ENCODE assay signal across 8 cellular contexts in the genomic region with DNA sequence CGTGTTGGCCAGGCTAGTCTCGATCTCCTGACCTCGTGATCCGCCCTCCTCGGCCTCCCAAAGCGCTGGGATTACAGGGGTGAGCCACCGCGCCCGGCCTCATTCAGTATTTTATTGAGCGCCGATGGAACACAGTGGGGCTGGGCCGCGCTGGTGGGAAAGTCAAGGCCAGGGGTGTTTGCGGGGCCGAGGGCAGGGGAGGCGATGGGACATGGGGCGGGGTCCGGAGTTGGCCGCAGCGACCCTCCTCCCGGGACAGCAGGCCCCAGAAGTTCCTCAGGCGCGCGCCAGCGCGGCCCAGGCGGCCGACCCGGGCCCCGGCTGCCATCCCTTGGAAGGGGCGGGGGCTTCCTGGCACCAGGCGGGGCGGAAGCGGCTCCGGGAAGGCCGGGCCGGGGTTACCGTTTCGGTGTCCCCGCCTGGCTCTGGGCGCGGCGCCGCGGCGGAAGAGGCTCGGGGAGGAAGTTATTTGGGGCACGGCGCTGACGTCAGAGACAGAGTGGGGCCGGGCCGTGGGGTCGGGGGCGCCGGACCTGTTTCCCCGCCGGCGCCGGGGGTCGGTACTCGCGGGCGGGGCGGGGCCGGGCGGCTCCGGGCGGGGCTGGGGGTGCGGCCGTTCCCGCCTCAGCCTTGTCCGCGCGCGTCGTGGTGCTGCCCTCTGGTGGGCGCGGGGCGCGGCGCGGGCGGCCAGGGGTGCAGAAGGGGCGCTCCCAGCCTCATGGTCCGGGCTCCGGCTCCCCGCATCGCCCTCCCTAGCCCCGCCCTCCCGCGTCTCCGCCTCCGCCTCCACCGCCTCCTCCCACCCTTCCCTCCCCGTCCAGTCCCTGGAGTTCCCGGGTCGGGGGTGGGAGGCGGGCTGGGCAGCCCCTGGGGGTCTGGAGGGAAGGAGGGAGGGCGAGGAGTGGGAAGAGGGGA. TPM values are rescaled to one million over a fixed set of nuclear protein-coding genes. Genes with fewer than 3 reads are reported as not detected.
DNase-seq lines count a peak whose midpoint lies in the region; TF ChIP-seq lines count a peak whose summit lies in the region.

No MANE protein-coding gene starts in this region.

- H3K9ac ChIP-seq in H9 (ENCODE audit: extremely low read depth, insufficient read length, low read length) (no peak overlapping the region), parathyroid adenoma (peak overlapping the region; percentile 49)

- no peak for TF ChIP-seq POLR2A in tibial nerve (IDR thresholded peaks at IDR 0.05)

- peak overlapping the region; percentile 63 for H3K18ac ChIP-seq in H9 (ENCODE audit: insufficient read length, low read depth, low read length)

- H3K56ac ChIP-seq in H9 (ENCODE audit: insufficient read length, low read depth, low read length): no peak overlapping the region

- H3K23me2 ChIP-seq in H9 (ENCODE audit: insufficient read length, low read depth, low read length, poor library complexity, severe bottlenecking): no peaks in the 10 kb centered on the region

- H3K36me3 ChIP-seq in MG63: no peaks in the 10 kb centered on the region
- no peaks in the 10 kb centered on the region for H3K36me3 ChIP-seq in SJSA1
- H3K36me3 ChIP-seq in parathyroid adenoma (ENCODE audit: control insufficient read depth, insufficient read depth, low read length): no peaks in the 10 kb centered on the region
- H3K36me3 ChIP-seq in tibial nerve: no peaks in the 10 kb centered on the region

- no peaks in the 10 kb centered on the region for H3K79me2 ChIP-seq in H9 (ENCODE audit: insufficient read depth, low read length)
- no peaks in the 10 kb centered on the region for H3K79me2 ChIP-seq in parathyroid adenoma

- WGBS in H9 (ENCODE audit: extremely low coverage, insufficient read length, low lambda C conversion rate): no CpG with 5 or more reads among the region's 99 CpGs
- WGBS in tibial nerve, 2 donors: 4 to 7% methylated on average over 33 to 56 of the region's 99 CpGs

- H3K9me3 ChIP-seq in H9 (ENCODE audit: control insufficient read depth, low read depth, low read length): no peaks in the 10 kb centered on the region
- no peaks in the 10 kb centered on the region for H3K9me3 ChIP-seq in MG63
- H3K9me3 ChIP-seq in SJSA1 (replicated peaks): no peaks in the 10 kb centered on the region
- H3K9me3 ChIP-seq in parathyroid adenoma (ENCODE audit: control insufficient read depth, low read length): no peaks in the 10 kb centered on the region
- H3K9me3 ChIP-seq in tibial nerve: no peaks in the 10 kb centered on the region

- H3K79me1 ChIP-seq in H9 (ENCODE audit: insufficient read depth, low read depth, low read length, poor library complexity, severe bottlenecking): no peaks in the 10 kb centered on the region

- H3K36me3 Mint-ChIP-seq in H9 (ENCODE audit: insufficient read depth in 1 of 3, low read depth in 3 of 3): no peaks in the 10 kb centered on the region
- H3K36me3 Mint-ChIP-seq in activated naive CD4-positive, alpha-beta T cell treated with anti-CD3 and anti-CD28 coated beads, Interleukin-2, amount 10 ng/mL, durations not matched to agents 7 days and 5 days: no peaks in the 10 kb centered on the region

- no peak overlapping the region for H2BK15ac ChIP-seq in H9 (ENCODE audit: low read depth, low read length)

- no peak overlapping the region for H4K5ac ChIP-seq in H9 (ENCODE audit: insufficient read length, low read depth, low read length)

- H3K23ac ChIP-seq in H9 (ENCODE audit: insufficient read length, low read depth, low read length): no peak overlapping the region

- H3K27me3 ChIP-seq in H9 (ENCODE audit: insufficient read depth, low read length) (no peaks in the 10 kb centered on the region), MG63 (no peaks in the 10 kb centered on the region), SJSA1 (replicated peaks) (peaks cover 16% of the 10 kb centered on the region), parathyroid adenoma (ENCODE audit: control insufficient read depth, insufficient read depth, low read length) (no peaks in the 10 kb centered on the region), tibial nerve (peaks cover 0 to 9% of the 10 kb centered on the region in 2 donors)

- peak overlapping the region; percentile 79 to 89 for H3K4me3 Mint-ChIP-seq in H9
- peak overlapping the region; percentile 76 for H3K4me3 Mint-ChIP-seq in activated naive CD4-positive, alpha-beta T cell treated with anti-CD3 and anti-CD28 coated beads, Interleukin-2, amount 10 ng/mL, durations not matched to agents 7 days and 5 days

- H3K27ac ChIP-seq in H9 (ENCODE audit: insufficient read length, low read depth, low read length) (no peak overlapping the region), SJSA1 (peak overlapping the region; percentile 49), parathyroid adenoma (peak overlapping the region; percentile 87), tibial nerve (peak overlapping the region; percentile 44 to 91 (median 84))

- no peak overlapping the region for H3K4ac ChIP-seq in H9 (ENCODE audit: low read depth, low read length)

- DNase-seq in GM03348 (ENCODE audit: low spot score) (peak; percentile 96), H9 (peak; percentile 92), MG63 (peak; percentile 93), SJSA1 (ENCODE audit: low read depth in 1 of 2, low spot score in 2 of 2) (peak; percentile 78 to 91), head of caudate nucleus (peak in 40 of 42 donors; percentile 40 to 87 (median 72)), tibial nerve (ENCODE audit: low spot score in 2 of 2) (peak; percentile 51 to 53)
- peak; percentile 93 for DNase-seq in activated naive CD4-positive, alpha-beta T cell treated with anti-CD3 and anti-CD28 coated beads, Interleukin-2, amount 10 ng/mL, durations not matched to agents 7 days and 5 days

- no peak overlapping the region for H2AFZ ChIP-seq in H9 (ENCODE audit: low read length)
- H2AFZ ChIP-seq in parathyroid adenoma: peak overlapping the region; percentile 98

- H2BK120ac ChIP-seq in H9 (ENCODE audit: low read depth, low read length, poor library complexity, severe bottlenecking): no peak overlapping the region

- H3K4me2 ChIP-seq in H9 (ENCODE audit: insufficient read depth, insufficient read length, low read length): peak overlapping the region; percentile 28
- H3K4me2 ChIP-seq in parathyroid adenoma (ENCODE audit: low read length): peak overlapping the region; percentile 57

- peak overlapping the region; percentile 83; the same call in 1 of the 2 replicates for H3K14ac ChIP-seq in H9 (ENCODE audit: insufficient read depth, low read length)

- H3K4me3 ChIP-seq in MG63 (peak overlapping the region; percentile 66), SJSA1 (peak overlapping the region; percentile 53), parathyroid adenoma (ENCODE audit: low read depth, low read length) (peak overlapping the region; percentile 51), tibial nerve (peak overlapping the region; percentile 62 to 83 (median 66))

- no peak overlapping the region for H3T11ph ChIP-seq in H9 (ENCODE audit: low read length)

- no peak overlapping the region for H2BK5ac ChIP-seq in H9 (ENCODE audit: insufficient read length, low read length)

- no peak overlapping the region for H2AK5ac ChIP-seq in H9 (ENCODE audit: insufficient read length, low read length)

- H4K20me1 ChIP-seq in H9 (ENCODE audit: control insufficient read depth, insufficient read depth, insufficient read length): no peaks in the 10 kb centered on the region

- H3K4me1 ChIP-seq in H9 (ENCODE audit: insufficient read depth, low read length) (no peaks in the 10 kb centered on the region; the same call in 1 of the 2 replicates), SJSA1 (replicated peaks) (peaks cover 15% of the 10 kb centered on the region; the same call in 1 of the 2 replicates), parathyroid adenoma (peaks cover 8% of the 10 kb centered on the region), tibial nerve (peaks cover 0 to 21% (median 0%) of the 10 kb centered on the region in 4 donors)

- CTCF ChIA-PET in activated naive CD4-positive, alpha-beta T cell treated with anti-CD3 and anti-CD28 coated beads, Interleukin-2, amount 10 ng/mL, durations not matched to agents 7 days and 5 days (lab: Charles Lee): no interaction called here

- peaks cover 3 to 8% of the 10 kb centered on the region in 2 experiments; a peak in 2 of 4 replicates for H3K4me1 Mint-ChIP-seq in H9
- peaks cover 5% of the 10 kb centered on the region for H3K4me1 Mint-ChIP-seq in activated naive CD4-positive, alpha-beta T cell treated with anti-CD3 and anti-CD28 coated beads, Interleukin-2, amount 10 ng/mL, durations not matched to agents 7 days and 5 days

- H2BK12ac ChIP-seq in H9 (ENCODE audit: insufficient read length, low read depth, low read length): no peak overlapping the region

- H4K8ac ChIP-seq in H9 (replicated peaks; ENCODE audit: insufficient read length, low read depth, low read length): no peak overlapping the region

- TF ChIP-seq EP300 in tibial nerve (IDR thresholded peaks at IDR 0.05): no peak

- no peak overlapping the region for H2BK20ac ChIP-seq in H9 (ENCODE audit: low read depth, low read length, poor library complexity, severe bottlenecking)

- intact Hi-C loops in head of caudate nucleus (cut with DNase I): no loop called here

- H3K27ac Mint-ChIP-seq in H9: peak overlapping the region; percentile 82 to 92 (median 89); a peak in 5 of 7 replicates
- peak overlapping the region; percentile 87 for H3K27ac Mint-ChIP-seq in activated naive CD4-positive, alpha-beta T cell treated with anti-CD3 and anti-CD28 coated beads, Interleukin-2, amount 10 ng/mL, durations not matched to agents 7 days and 5 days

- no peak overlapping the region for H4K91ac ChIP-seq in H9 (ENCODE audit: insufficient read length, low read depth, low read length)

- no peak; the same call in none of the 3 replicates for TF ChIP-seq CTCF in H9 (conservative IDR thresholded peaks at IDR 0.05)
- TF ChIP-seq CTCF in parathyroid adenoma (IDR thresholded peaks at IDR 0.05): peak; percentile 35
- peak; percentile 73 to 98 (median 80) for TF ChIP-seq CTCF in tibial nerve (IDR thresholded peaks at IDR 0.05)

- H3K9me3 Mint-ChIP-seq in H9: no peaks in the 10 kb centered on the region
- H3K9me3 Mint-ChIP-seq in activated naive CD4-positive, alpha-beta T cell treated with anti-CD3 and anti-CD28 coated beads, Interleukin-2, amount 10 ng/mL, durations not matched to agents 7 days and 5 days: no peaks in the 10 kb centered on the region

- peaks cover 2% of the 10 kb centered on the region for H3K27me3 Mint-ChIP-seq in H9 (ENCODE audit: low read depth)
- H3K27me3 Mint-ChIP-seq in activated naive CD4-positive, alpha-beta T cell treated with anti-CD3 and anti-CD28 coated beads, Interleukin-2, amount 10 ng/mL, durations not matched to agents 7 days and 5 days: peaks cover 37% of the 10 kb centered on the region

RNA-seq across cellular contexts. Expression of gene PRSS27, which starts 1.0 kb away (rescaled TPM):
- 3.6 and 5.0 TPM in 2 replicates for total RNA-seq in H9 (2021)
- total RNA-seq in MG63 (2014; rRNA removed; shearing (Covaris generic); ENCODE audit: low replicate concordance): 0.22 and 1.7 TPM in 2 replicates
- 0.37 TPM in 1 of 2 replicates, not detected in the other for total RNA-seq in SJSA1 (2014; rRNA removed; shearing (Covaris generic))
- total RNA-seq in tibial nerve: 1 to 10 TPM; 1.3 to 4.2 (median 2.4) TPM

RNA-seq across cellular contexts. Expression of gene SRRM2, which starts 31.5 kb away (rescaled TPM):
- total RNA-seq in H9 (2021) (667 and 694 TPM in 2 replicates), tibial nerve (1,000 to 10,000 TPM in 1 of 4 donors, 100 to 1,000 TPM in 3; 843 to 1,374 (median 886) TPM)
- total RNA-seq in MG63 (2014; rRNA removed; shearing (Covaris generic); ENCODE audit: low replicate concordance): 11.2 and 21.1 TPM in 2 replicates
- total RNA-seq in SJSA1 (2014; rRNA removed; shearing (Covaris generic)): 45.0 and 49.1 TPM in 2 replicates

RNA-seq across cellular contexts. Expression of gene KCTD5, which starts 38.7 kb away (rescaled TPM):
- 38.8 and 39.9 TPM in 2 replicates for total RNA-seq in H9 (2021)
- total RNA-seq in MG63 (2014; rRNA removed; shearing (Covaris generic); ENCODE audit: low replicate concordance): 49.6 and 71.6 TPM in 2 replicates
- total RNA-seq in SJSA1 (2014; rRNA removed; shearing (Covaris generic)): 57.7 and 95.0 TPM in 2 replicates
- 10 to 100 TPM; 17.8 to 24.3 (median 21.2) TPM for total RNA-seq in tibial nerve

RNA-seq across cellular contexts. Expression of gene ELOB, which starts 56.1 kb away (rescaled TPM):
- 319 and 331 TPM in 2 replicates for total RNA-seq in H9 (2021)
- total RNA-seq in MG63 (2014; rRNA removed; shearing (Covaris generic); ENCODE audit: low replicate concordance): 309 and 3,594 TPM in 2 replicates
- total RNA-seq in SJSA1 (2014; rRNA removed; shearing (Covaris generic)): 311 and 727 TPM in 2 replicates
- total RNA-seq in tibial nerve: 100 to 1,000 TPM; 293 to 759 (median 513) TPM

Comparison
In these comparisons a context has a peak if more than half of its experiments do, and no peak if none do; other contexts are left out.
1. RNA of gene SRRM2, which starts 31.5 kb away (total RNA-seq): 843 to 1,374 TPM in tibial nerve and 667 to 694 TPM in H9; 45.0 to 49.1 TPM in SJSA1 and 11.2 to 21.1 TPM in MG63; every median in the first group is over 10 times any median in the second.
2. Peak in every context shown above with its lines, with median percentiles within 50 percentile points of each other: DNase-seq and H3K4me3 ChIP-seq.